ENCODE assay signal across 8 cellular contexts in genomic region chr9:130461218-130461630, GRCh38. TPM values are rescaled to one million over a fixed set of nuclear protein-coding genes. Genes with fewer than 3 reads are reported as not detected.
DNase-seq lines count a peak whose midpoint lies in the region; ATAC-seq and TF ChIP-seq lines count a peak whose summit lies in the region.

No MANE protein-coding gene starts in this region.

- peak; percentile 60 for ATAC-seq in Right ventricle myocardium inferior
- ATAC-seq in esophagus mucosa: peak; percentile 50

- H3K27me3 ChIP-seq in neutrophil (peaks cover 65% of the 10 kb centered on the region), testis (no peaks in the 10 kb centered on the region)

- DNase-seq in Right ventricle myocardium inferior (ENCODE audit: missing footprints): peak; percentile 76
- DNase-seq in cardiac septum (ENCODE audit: low spot score): no peak
- peak; percentile 35 for DNase-seq in NCI-H774 (lab: John Stamatoyannopoulos, UW)
- DNase-seq in activated T-cell treated with anti-CD3 and anti-CD28 coated beads for 1 hour (ENCODE audit: low read depth): peak; percentile 74
- DNase-seq in testis: peak; percentile 74
- no peak for DNase-seq in mesenteric fat pad (ENCODE audit: low spot score)

- no peaks in the 10 kb centered on the region for H3K36me3 ChIP-seq in neutrophil
- no peaks in the 10 kb centered on the region for H3K36me3 ChIP-seq in testis (ENCODE audit: low read depth, missing control alignments)

- TF ChIP-seq CTCF in neutrophil (IDR thresholded peaks at IDR 0.05) (peak; percentile 63), testis (IDR thresholded peaks at IDR 0.05) (peak; percentile 89 to 95 (median 90))

- intact Hi-C loops in Right ventricle myocardium inferior (cut with DNase I): loop anchor here (1.0 kb wide), 1 partner anchor 221 kb away; no protein-coding TSS in a partner anchor
- intact Hi-C loops in cardiac septum (cut with DNase I): loop anchor here (1.0 to 5.0 kb wide), 3 partner anchors 116 to 221 kb away; partner anchors contain the start of gene FUBP3
- intact Hi-C loops in testis (cut with DNase I; ENCODE audit: low total_unique reads): loop anchor here (2.0 kb wide), 1 partner anchor 222 kb away; no protein-coding TSS in a partner anchor

- H3K27ac ChIP-seq in neutrophil (no peak overlapping the region), testis (no peak overlapping the region)

- no peak for TF ChIP-seq POLR2A in testis (IDR thresholded peaks at IDR 0.05)

- H3K4me3 ChIP-seq in neutrophil (ENCODE audit: low read depth in 1 of 2, low read length in 1 of 2) (no peak overlapping the region), testis (no peak overlapping the region)

- WGBS in testis, 2 donors: 9 to 39% methylated on average over 9 to 22 of the region's 22 CpGs

- no peaks in the 10 kb centered on the region for H3K4me1 ChIP-seq in neutrophil (ENCODE audit: control insufficient read depth in 1 of 2, insufficient read depth in 1 of 2, low read depth in 1 of 2, low read length in 1 of 2)
- no peaks in the 10 kb centered on the region for H3K4me1 ChIP-seq in testis

- no peaks in the 10 kb centered on the region for H3K9me3 ChIP-seq in neutrophil
- H3K9me3 ChIP-seq in testis: no peaks in the 10 kb centered on the region

RNA-seq across cellular contexts. Expression of gene ASS1, which starts 16.5 kb away (rescaled TPM):
- 84.8 TPM for total RNA-seq in Right ventricle myocardium inferior
- total RNA-seq in cardiac septum: 53.7 TPM
- total RNA-seq in esophagus mucosa: 101 TPM
- 100 to 1,000 TPM in 1 of 2 donors, 10 to 100 TPM in 1; 68.5 to 153 TPM for total RNA-seq in testis
- 90.2 TPM for polyA plus RNA-seq in testis (ENCODE audit: insufficient read depth, low read depth, low replicate concordance)
- total RNA-seq in mesenteric fat pad: 304 TPM

Comparison
In these comparisons a context has a peak if more than half of its experiments do, and no peak if none do; other contexts are left out.
1. DNase-seq: peak in Right ventricle myocardium inferior (single experiment), NCI-H774 (single experiment), activated T-cell treated with anti-CD3 and anti-CD28 coated beads for 1 hour (single experiment) and testis (single experiment); none in cardiac septum (single experiment) and mesenteric fat pad (single experiment).